ENCODE assay signal across 10 cellular contexts in genomic region chr2:207241198-207241597, GRCh38.
DNase-seq lines count a peak whose midpoint lies in the region; FAIRE-seq and TF ChIP-seq lines count a peak whose summit lies in the region.
"Had no signal": no experiment of that assay in that cellular context is flagged by ENCODE, and none has a peak within 500 bp of the region (broad histone marks: within the 10 kb centered on the region; RNA-seq: fewer than 3 reads in every experiment).

No MANE protein-coding gene starts in this region.

- H3K27ac ChIP-seq in uterus: no peak overlapping the region
- H3K27ac ChIP-seq: BLaER1 had no signal

- peaks cover 0 to 7% of the 10 kb centered on the region in 2 donors for H3K4me1 ChIP-seq in uterus

- H3K9me3 ChIP-seq in uterus: no peaks in the 10 kb centered on the region
- H3K9me3 ChIP-seq: BLaER1 had no signal

- FAIRE-seq in urothelium cell line (lab: Jason Lieb, UNC): peak; percentile 76
- FAIRE-seq: K562 had no signal

- TF ChIP-seq CTCF in epithelial cell of esophagus (IDR thresholded peaks at IDR 0.05; ENCODE audit: insufficient read depth, low read depth, low read length, missing control alignments) (no peak), uterus (IDR thresholded peaks at IDR 0.05) (no peak), GM10266 (IDR thresholded peaks at IDR 0.05; ENCODE audit: control insufficient read depth, insufficient read depth, low read depth, missing control alignments) (no peak)

- no peak for TF ChIP-seq POLR2A in uterus (IDR thresholded peaks at IDR 0.05)

- intact Hi-C loops in uterus (cut with DNase I; ENCODE audit: low total_unique reads): no loop called here

- no peaks in the 10 kb centered on the region for H3K27me3 ChIP-seq in uterus
- H3K27me3 ChIP-seq: BLaER1 had no signal

- no peaks in the 10 kb centered on the region for H3K36me3 ChIP-seq in uterus
- H3K36me3 ChIP-seq: BLaER1 had no signal

- H3K4me3 ChIP-seq in epithelial cell of esophagus (ENCODE audit: low read length) (no peak overlapping the region), uterus (no peak overlapping the region)
- H3K4me3 ChIP-seq: BLaER1, K562 had no signal

- DNase-seq in stimulated activated CD4-positive, alpha-beta T cell treated with anti-CD3 and anti-CD28 coated beads, Interleukin-12 subunit alpha, Interleukin-12 subunit beta, amount 100 ng/mL, for 48 hours (ENCODE audit: low read depth in 2 of 3, low spot score in 1 of 3): peak; percentile 38 to 71 (median 48)
- DNase-seq in stimulated activated CD4-positive, alpha-beta T cell treated with anti-CD3 and anti-CD28 coated beads, Interleukin-4, amount 100 ng/mL, for 4 hours: no peak
- DNase-seq in MV-4-11 (lab: John Stamatoyannopoulos, UW): peak; percentile 46
- peak; percentile 73 for DNase-seq in epithelial cell of esophagus (ENCODE audit: low read depth)
- peak; percentile 31 for DNase-seq in urothelium cell line (ENCODE audit: low spot score)
- no peak for DNase-seq in SKM-1 (lab: John Stamatoyannopoulos, UW; ENCODE audit: unreplicated experiment)
- no peak for DNase-seq in uterus
- DNase-seq in GM10266 (ENCODE audit: extremely low spot score): no peak

Comparison
In these comparisons a context has a peak if more than half of its experiments do, and no peak if none do; other contexts are left out.
1. DNase-seq: peak in stimulated activated CD4-positive, alpha-beta T cell treated with anti-CD3 and anti-CD28 coated beads, Interleukin-12 subunit alpha, Interleukin-12 subunit beta, amount 100 ng/mL, for 48 hours (3 of 3), MV-4-11 (single experiment), epithelial cell of esophagus (single experiment) and urothelium cell line (single experiment); none in stimulated activated CD4-positive, alpha-beta T cell treated with anti-CD3 and anti-CD28 coated beads, Interleukin-4, amount 100 ng/mL, for 4 hours (0 of 2), SKM-1 (single experiment), uterus (0 of 2) and GM10266 (single experiment).